Comparison of ENCODE assay signal across 1 cellular context in genomic region chr17:28727727-28728363, GRCh38.
TF ChIP-seq lines count a peak whose summit lies in the region.

No MANE protein-coding gene starts in this region.

TF ChIP-seq in HEK293, 187 proteins besides CTCF, POLR2A, EP300 and RAD21 (continued from another document and continues in another):
- peak; percentile 91 for TF ChIP-seq PATZ1 (tag by site-specific recombination; IDR thresholded peaks at IDR 0.05)
- TF ChIP-seq HOXD13 (CRISPR knock-in tag; IDR thresholded peaks at IDR 0.05; ENCODE audit: borderline replicate concordance): no peak
- TF ChIP-seq ZNF362 (tag by site-specific recombination; IDR thresholded peaks at IDR 0.05): no peak; the same call in 1 of the 2 replicates
- TF ChIP-seq ZNF768 (tag by site-specific recombination; IDR thresholded peaks at IDR 0.05): no peak
- no peak for TF ChIP-seq HOXA7 (CRISPR knock-in tag; IDR thresholded peaks at IDR 0.05; ENCODE audit: borderline replicate concordance)
- TF ChIP-seq ZNF624 (tag by site-specific recombination; IDR thresholded peaks at IDR 0.05): no peak
- 0 out of 2 replicates have a peak, but pooled peaks have one; percentile 20 for TF ChIP-seq ZNF513 (tag by site-specific recombination; IDR thresholded peaks at IDR 0.05)
- TF ChIP-seq ZNF521 (tag by site-specific recombination; IDR thresholded peaks at IDR 0.05): no peak
- no peak for TF ChIP-seq ZNF211 (tag by site-specific recombination; IDR thresholded peaks at IDR 0.05; ENCODE audit: low read depth)
- TF ChIP-seq REPIN1 (tag by site-specific recombination; IDR thresholded peaks at IDR 0.05; ENCODE audit: low read depth): no peak
- no peak for TF ChIP-seq ZNF302 (tag by site-specific recombination; IDR thresholded peaks at IDR 0.05; ENCODE audit: low read depth)
- no peak for TF ChIP-seq SP3 (tag by site-specific recombination; IDR thresholded peaks at IDR 0.05)
- TF ChIP-seq ZNF585B (tag by site-specific recombination; IDR thresholded peaks at IDR 0.05): no peak
- TF ChIP-seq SP7 (tag by site-specific recombination; IDR thresholded peaks at IDR 0.05): no peak
- TF ChIP-seq ZNF221 (tag by site-specific recombination; IDR thresholded peaks at IDR 0.05; ENCODE audit: borderline replicate concordance): no peak
- TF ChIP-seq SCRT1 (tag by site-specific recombination; IDR thresholded peaks at IDR 0.05; ENCODE audit: borderline replicate concordance): no peak
- TF ChIP-seq ZNF138 (tag by site-specific recombination; IDR thresholded peaks at IDR 0.05; ENCODE audit: borderline replicate concordance): no peak
- TF ChIP-seq MEIS1 (CRISPR knock-in tag; IDR thresholded peaks at IDR 0.05; ENCODE audit: borderline replicate concordance): no peak
- TF ChIP-seq ZNF16 (tag by site-specific recombination; IDR thresholded peaks at IDR 0.05; ENCODE audit: low read depth): no peak
- no peak for TF ChIP-seq ZNF707 (tag by site-specific recombination; IDR thresholded peaks at IDR 0.05)
- TF ChIP-seq ZNF629 (tag by site-specific recombination; IDR thresholded peaks at IDR 0.05): peak; percentile 39; the same call in 1 of the 2 replicates
- peak; percentile 96 for TF ChIP-seq PRDM1 (tag by site-specific recombination; IDR thresholded peaks at IDR 0.05)
- TF ChIP-seq ATF2 (tag by site-specific recombination; IDR thresholded peaks at IDR 0.05; ENCODE audit: low read depth): no peak
- TF ChIP-seq ZNF518A (tag by site-specific recombination; conservative IDR thresholded peaks at IDR 0.05; ENCODE audit: low read depth): 0 out of 2 replicates have a peak, but pooled peaks have one; percentile 11
- no peak for TF ChIP-seq RBAK (tag by site-specific recombination; IDR thresholded peaks at IDR 0.05)
- peak; percentile 67; the same call in 1 of the 2 replicates for TF ChIP-seq ZNF423 (tag by site-specific recombination; IDR thresholded peaks at IDR 0.05)
- no peak for TF ChIP-seq KLF7 (tag by site-specific recombination; IDR thresholded peaks at IDR 0.05; ENCODE audit: borderline replicate concordance)
- TF ChIP-seq ZBTB21 (tag by site-specific recombination; IDR thresholded peaks at IDR 0.05): no peak
- TF ChIP-seq ZBTB20 (tag by site-specific recombination; IDR thresholded peaks at IDR 0.05): peak; percentile 95
- TF ChIP-seq ZNF600 (tag by site-specific recombination; IDR thresholded peaks at IDR 0.05): 0 out of 2 replicates have a peak, but pooled peaks have one; percentile 46
- TF ChIP-seq ZSCAN4 (tag by site-specific recombination; IDR thresholded peaks at IDR 0.05): no peak
- TF ChIP-seq PRDM6 (tag by site-specific recombination; IDR thresholded peaks at IDR 0.05): peak; percentile 88
- no peak for TF ChIP-seq ZNF449 (tag by site-specific recombination; IDR thresholded peaks at IDR 0.05)
- TF ChIP-seq ZBTB48 (tag by site-specific recombination; IDR thresholded peaks at IDR 0.05): no peak
- TF ChIP-seq ZNF10 (tag by site-specific recombination; IDR thresholded peaks at IDR 0.05): no peak; the same call in 1 of the 2 replicates
- no peak for TF ChIP-seq TSHZ1 (tag by site-specific recombination; IDR thresholded peaks at IDR 0.05; ENCODE audit: borderline replicate concordance)
- no peak for TF ChIP-seq ZNF404 (tag by site-specific recombination; IDR thresholded peaks at IDR 0.05)
- no peak; the same call in 1 of the 2 replicates for TF ChIP-seq ZNF2 (tag by site-specific recombination; IDR thresholded peaks at IDR 0.05)
- TF ChIP-seq ZNF654 (tag by site-specific recombination; IDR thresholded peaks at IDR 0.05; ENCODE audit: low read depth): no peak
- no peak for TF ChIP-seq ZNF354C (tag by site-specific recombination; IDR thresholded peaks at IDR 0.05; ENCODE audit: borderline replicate concordance, low read depth)
